Comparison of ENCODE assay signal across 39 cellular contexts in the genomic region with DNA sequence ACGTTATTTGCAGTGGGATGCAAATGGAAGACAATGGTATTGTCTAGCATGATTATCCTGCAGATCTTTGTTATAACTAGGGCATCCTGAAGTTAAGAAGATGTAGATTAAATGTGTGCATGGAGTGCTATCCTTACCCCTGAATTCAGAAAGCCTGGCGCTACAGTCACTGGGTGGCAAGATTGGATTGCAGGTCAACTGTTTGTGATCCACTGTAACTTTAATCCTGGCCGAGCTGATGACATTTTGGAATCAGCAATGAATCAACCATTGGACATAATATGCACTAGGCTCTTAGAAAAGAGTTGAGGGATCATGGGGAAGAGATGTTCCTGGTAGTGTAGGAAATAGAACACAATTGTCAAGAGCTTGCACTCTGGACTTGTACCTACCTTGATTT. TPM values are rescaled to one million over a fixed set of nuclear protein-coding genes. Genes with fewer than 3 reads are reported as not detected.
DNase-seq lines count a peak whose midpoint lies in the region; ATAC-seq, FAIRE-seq and TF ChIP-seq lines count a peak whose summit lies in the region.
"Had no signal": no experiment of that assay in that cellular context is flagged by ENCODE, and none has a peak within 500 bp of the region (broad histone marks: within the 10 kb centered on the region; RNA-seq: fewer than 3 reads in every experiment).

No MANE protein-coding gene starts in this region.

- H3K4me1 ChIP-seq in psoas muscle = peaks cover 3% of the 10 kb centered on the region
- H3K4me1 ChIP-seq: A549; BE2C; BLaER1; BLaER1 treated with 17β-estradiol and CSF1 and Interleukin-3, amounts not matched to agents 10 nM and 100 nM; Caco-2 had no signal

- H3K27ac ChIP-seq in coronary artery = no peak overlapping the region
- H3K27ac ChIP-seq in psoas muscle = no peak overlapping the region
- H3K27ac ChIP-seq: 22Rv1; A549; BLaER1; BLaER1 treated with 17β-estradiol and CSF1 and Interleukin-3, amounts not matched to agents 10 nM and 100 nM; C4-2B had no signal

- ATAC-seq in psoas muscle (peak; percentile 52 to 88 (median 64)), HG03095 (IDR thresholded peaks at IDR 0.05; ENCODE audit: unreplicated experiment) (no peak)
- ATAC-seq: A549; CD8-positive, alpha-beta T cell had no signal

- H3K36me3 Mint-ChIP-seq in CD14-positive monocyte = no peaks in the 10 kb centered on the region
- H3K36me3 Mint-ChIP-seq: CD4-positive, alpha-beta memory T cell; CD4-positive, CD25-positive, alpha-beta regulatory T cell; CD8-positive, alpha-beta memory T cell; CD8-positive, alpha-beta T cell had no signal

- 28 to 70% (median 44%) methylated on average over 3 of the region's 3 CpGs for WGBS in psoas muscle, 3 donors

- peaks cover 0 to 4% (median 2%) of the 10 kb centered on the region in 3 donors for H3K27me3 Mint-ChIP-seq in CD14-positive monocyte (ENCODE audit: low read depth in 3 of 3)
- H3K27me3 Mint-ChIP-seq: CD4-positive, alpha-beta memory T cell had no signal

- H3K4me3 ChIP-seq in coronary artery (no peak overlapping the region), psoas muscle (no peak overlapping the region)
- H3K4me3 ChIP-seq: A549; BLaER1; BLaER1 treated with 17β-estradiol and CSF1 and Interleukin-3, amounts not matched to agents 10 nM and 100 nM had no signal

- H3K9me3 Mint-ChIP-seq in CD14-positive monocyte = peaks cover 0 to 6% (median 0%) of the 10 kb centered on the region in 7 donors
- H3K9me3 Mint-ChIP-seq: CD4-positive, alpha-beta T cell; CD8-positive, alpha-beta T cell had no signal

- H3K4me1 Mint-ChIP-seq in CD14-positive monocyte = no peaks in the 10 kb centered on the region
- H3K4me1 Mint-ChIP-seq: B cell; CD4-positive, alpha-beta memory T cell; CD4-positive, CD25-positive, alpha-beta regulatory T cell; CD8-positive, alpha-beta memory T cell had no signal

- DNase-seq in NCI-H345 treated with DMSO at 0.1 percent for 48 hours (lab: John Stamatoyannopoulos, UW; ENCODE audit: unreplicated experiment) (peak; percentile 18), NCI-H345 (lab: John Stamatoyannopoulos, UW) (no peak), coronary artery (ENCODE audit: low spot score) (peak; percentile 4), psoas muscle (no peak), urothelium cell line (ENCODE audit: low spot score) (no peak), CD14-positive monocyte (ENCODE audit: low spot score) (no peak)
- DNase-seq in activated effector memory CD4-positive, alpha-beta T cell treated with Interleukin-2 at 50 U/mL for 16 hours = no peak
- DNase-seq: 8988T; ACHN; AML-193; BE2C; C1 segment of cervical spinal cord; Caco-2; Calu3; CD4-positive, alpha-beta memory T cell; CD4-positive, alpha-beta T cell; CD4-positive, CD25-positive, alpha-beta regulatory T cell; CD8-positive, alpha-beta memory T cell; CD8-positive, alpha-beta T cell; COR-L47; DMS 273 treated with DMSO at 0.1 percent for 48 hours; DMS153; DMS53; DMS79; DMS79 treated with DMSO at 0.1 percent for 48 hours; DND-41; EL had no signal

- no peaks in the 10 kb centered on the region for H3K36me3 ChIP-seq in psoas muscle (ENCODE audit: insufficient read depth in 1 of 2, low read depth in 1 of 2)
- H3K36me3 ChIP-seq: BE2C; BLaER1; BLaER1 treated with 17β-estradiol and CSF1 and Interleukin-3, amounts not matched to agents 10 nM and 100 nM had no signal

- no peak overlapping the region for H3K27ac Mint-ChIP-seq in CD14-positive monocyte
- H3K27ac Mint-ChIP-seq: B cell; CD4-positive, alpha-beta memory T cell; CD4-positive, alpha-beta T cell; CD4-positive, CD25-positive, alpha-beta regulatory T cell; CD8-positive, alpha-beta memory T cell; CD8-positive, alpha-beta T cell had no signal

- no peak for TF ChIP-seq CTCF in coronary artery (IDR thresholded peaks at IDR 0.05)
- no peak for TF ChIP-seq CTCF in psoas muscle (IDR thresholded peaks at IDR 0.05)
- TF ChIP-seq CTCF in CD14-positive monocyte (IDR thresholded peaks at IDR 0.05) = no peak

- H3K9me3 ChIP-seq in psoas muscle = no peaks in the 10 kb centered on the region
- H3K9me3 ChIP-seq: A549; BE2C; BLaER1; BLaER1 treated with 17β-estradiol and CSF1 and Interleukin-3, amounts not matched to agents 10 nM and 100 nM; Caco-2 had no signal

- H3K27me3 ChIP-seq in psoas muscle (ENCODE audit: insufficient read depth in 3 of 3, low read length in 2 of 3) = no peaks in the 10 kb centered on the region
- H3K27me3 ChIP-seq: BE2C; BLaER1; BLaER1 treated with 17β-estradiol and CSF1 and Interleukin-3, amounts not matched to agents 10 nM and 100 nM had no signal

- FAIRE-seq in urothelium cell line (lab: Jason Lieb, UNC) = peak; percentile 91
- FAIRE-seq: A204.1, A549, D721Med had no signal

- intact Hi-C loops in psoas muscle (cut with DNase I) = loop anchor here in 1 of 2 donors (5.0 kb wide), 1 partner anchor 138 kb away; no protein-coding TSS in a partner anchor
- intact Hi-C loops in CD14-positive monocyte (cut with micrococcal nuclease) = no loop called here

- no peak overlapping the region for H3K4me3 Mint-ChIP-seq in CD14-positive monocyte
- H3K4me3 Mint-ChIP-seq: B cell; CD4-positive, alpha-beta memory T cell; CD4-positive, alpha-beta T cell; CD4-positive, CD25-positive, alpha-beta regulatory T cell; CD8-positive, alpha-beta memory T cell; CD8-positive, alpha-beta T cell had no signal

RNA-seq across cellular contexts. Expression of gene SEZ6L, which starts 25.1 kb away (rescaled TPM):
- total RNA-seq in psoas muscle = under 1 TPM in 1 of 4 donors, not detected in 3; 0.06 TPM
- under 1 TPM in 1 of 3 donors, not detected in 2; 0.04 TPM for polyA plus RNA-seq in psoas muscle
- polyA plus RNA-seq in CD14-positive monocyte = under 1 TPM; 0.43 to 0.71 TPM
- total RNA-seq: A172; B cell; Caco-2; Calu3; CD4-positive, alpha-beta memory T cell; CD4-positive, CD25-positive, alpha-beta regulatory T cell; CD8-positive, alpha-beta memory T cell; CD8-positive, alpha-beta T cell; Daoy had no signal
- polyA plus RNA-seq: A549; AG04450; CD4-positive, alpha-beta memory T cell; CD4-positive, CD25-positive, alpha-beta regulatory T cell; CD8-positive, alpha-beta memory T cell had no signal

Comparison
In these comparisons a context has a peak if more than half of its experiments do, and no peak if none do; other contexts are left out.
1. DNase-seq: peak in NCI-H345 treated with DMSO at 0.1 percent for 48 hours (single experiment) and coronary artery (single experiment); none in NCI-H345 (single experiment), psoas muscle (0 of 2), urothelium cell line (single experiment), activated effector memory CD4-positive, alpha-beta T cell treated with Interleukin-2 at 50 U/mL for 16 hours (single experiment) and CD14-positive monocyte (single experiment).